ENCODE assay signal across 26 cellular contexts in genomic region chr4:26782830-26783202, GRCh38.
DNase-seq lines count a peak whose midpoint lies in the region; ATAC-seq, FAIRE-seq and TF ChIP-seq lines count a peak whose summit lies in the region.
"Had no signal": no experiment of that assay in that cellular context is flagged by ENCODE, and none has a peak within 500 bp of the region (broad histone marks: within the 10 kb centered on the region; RNA-seq: fewer than 3 reads in every experiment).

No MANE protein-coding gene starts in this region.

- DNase-seq in OCI-M1 (lab: John Stamatoyannopoulos, UW) (peak; percentile 63), bronchial epithelial cell (ENCODE audit: low read depth) (peak; percentile 51), iris pigment epithelial cell (ENCODE audit: low read depth) (peak; percentile 39), heart right ventricle (no peak), NCI-H1048 (lab: John Stamatoyannopoulos, UW) (no peak)
- DNase-seq in stimulated activated naive CD8-positive, alpha-beta T cell treated with anti-CD3 and anti-CD28 coated beads, Interleukin-15, amount 100 ng/mL, for 72 hours = no peak
- DNase-seq: CD4-positive, alpha-beta T cell; COR-L47; DMS79 treated with DMSO at 0.1 percent for 48 hours; GM23248; H9; MM.1S; NCI-H1092 treated with DMSO at 0.1 percent for 48 hours; NCI-H1436 treated with DMSO at 0.1 percent for 48 hours; NCI-H2029; NCI-H226; NCI-H774; NK-92 treated with Interleukin-12 subunit alpha and Interleukin-12 subunit beta, amount 100 ng/mL, for 24 hours; SW 1271 had no signal

- peaks cover 7% of the 10 kb centered on the region for H3K4me1 Mint-ChIP-seq in stimulated activated naive CD8-positive, alpha-beta T cell treated with anti-CD3 and anti-CD28 coated beads, Interleukin-15, amount 100 ng/mL, for 72 hours

- no peaks in the 10 kb centered on the region for H3K9me3 Mint-ChIP-seq in stimulated activated naive CD8-positive, alpha-beta T cell treated with anti-CD3 and anti-CD28 coated beads, Interleukin-15, amount 100 ng/mL, for 72 hours
- H3K9me3 Mint-ChIP-seq: CD4-positive, alpha-beta T cell; H9; HFFc6 had no signal

- no peak overlapping the region for H3K4me3 Mint-ChIP-seq in stimulated activated naive CD8-positive, alpha-beta T cell treated with anti-CD3 and anti-CD28 coated beads, Interleukin-15, amount 100 ng/mL, for 72 hours
- H3K4me3 Mint-ChIP-seq: CD4-positive, alpha-beta T cell; H9 had no signal

- H3K9me3 ChIP-seq in heart right ventricle = no peaks in the 10 kb centered on the region
- H3K9me3 ChIP-seq: A549 had no signal

- no peaks in the 10 kb centered on the region for H3K27me3 ChIP-seq in bronchial epithelial cell (ENCODE audit: control insufficient read depth, insufficient read depth, low read length)
- no peaks in the 10 kb centered on the region for H3K27me3 ChIP-seq in heart right ventricle
- H3K27me3 ChIP-seq: BLaER1 had no signal

- H3K4me1 ChIP-seq in heart right ventricle = peaks cover 0 to 56% (median 27%) of the 10 kb centered on the region in 9 donors

- WGBS in heart right ventricle, 2 donors = 49 to 54% methylated on average over 5 of the region's 5 CpGs

- FAIRE-seq in bronchial epithelial cell (lab: Jason Lieb, UNC) = no peak
- FAIRE-seq: A549, GM12892, RCC 7860 had no signal

- H3K36me3 ChIP-seq in bronchial epithelial cell (ENCODE audit: control insufficient read depth, insufficient read depth, low read length) (no peaks in the 10 kb centered on the region), heart right ventricle (no peaks in the 10 kb centered on the region)

- no peaks in the 10 kb centered on the region for H3K27me3 Mint-ChIP-seq in stimulated activated naive CD8-positive, alpha-beta T cell treated with anti-CD3 and anti-CD28 coated beads, Interleukin-15, amount 100 ng/mL, for 72 hours
- H3K27me3 Mint-ChIP-seq: CD4-positive, alpha-beta T cell had no signal

- ATAC-seq in stimulated activated naive CD8-positive, alpha-beta T cell treated with anti-CD3 and anti-CD28 coated beads, Interleukin-15, amount 100 ng/mL, for 72 hours = no peak
- ATAC-seq in heart right ventricle (no peak), GM21723 (IDR thresholded peaks at IDR 0.05; ENCODE audit: unreplicated experiment) (no peak)
- ATAC-seq: A549, Right ventricle myocardium inferior had no signal

- intact Hi-C loops in heart right ventricle (cut with DNase I) = loop anchor here in 5 of 10 donors (10.0 kb wide), 2 partner anchors 222 to 232 kb away; no protein-coding TSS in a partner anchor

- H3K27ac ChIP-seq in heart right ventricle = no peak overlapping the region
- H3K27ac ChIP-seq: A549, BLaER1, GM23248 had no signal

- H3K4me3 ChIP-seq in bronchial epithelial cell (ENCODE audit: low read depth, low read length) (no peak overlapping the region), heart right ventricle (no peak overlapping the region)
- H3K4me3 ChIP-seq: A549, BLaER1, GM23248 had no signal

- TF ChIP-seq CTCF in bronchial epithelial cell (IDR thresholded peaks at IDR 0.05; ENCODE audit: insufficient read depth, low read length, severe bottlenecking) (no peak), heart right ventricle (IDR thresholded peaks at IDR 0.05) (no peak)

- no peak overlapping the region for H3K27ac Mint-ChIP-seq in stimulated activated naive CD8-positive, alpha-beta T cell treated with anti-CD3 and anti-CD28 coated beads, Interleukin-15, amount 100 ng/mL, for 72 hours
- H3K27ac Mint-ChIP-seq: CD4-positive, alpha-beta T cell had no signal

Comparison
In these comparisons a context has a peak if more than half of its experiments do, and no peak if none do; other contexts are left out.
1. DNase-seq: peak in OCI-M1 (single experiment), bronchial epithelial cell (single experiment) and iris pigment epithelial cell (single experiment); none in stimulated activated naive CD8-positive, alpha-beta T cell treated with anti-CD3 and anti-CD28 coated beads, Interleukin-15, amount 100 ng/mL, for 72 hours (0 of 2), heart right ventricle (0 of 2) and NCI-H1048 (single experiment).